Comparison of ENCODE assay signal across 8 cellular contexts in the genomic region with DNA sequence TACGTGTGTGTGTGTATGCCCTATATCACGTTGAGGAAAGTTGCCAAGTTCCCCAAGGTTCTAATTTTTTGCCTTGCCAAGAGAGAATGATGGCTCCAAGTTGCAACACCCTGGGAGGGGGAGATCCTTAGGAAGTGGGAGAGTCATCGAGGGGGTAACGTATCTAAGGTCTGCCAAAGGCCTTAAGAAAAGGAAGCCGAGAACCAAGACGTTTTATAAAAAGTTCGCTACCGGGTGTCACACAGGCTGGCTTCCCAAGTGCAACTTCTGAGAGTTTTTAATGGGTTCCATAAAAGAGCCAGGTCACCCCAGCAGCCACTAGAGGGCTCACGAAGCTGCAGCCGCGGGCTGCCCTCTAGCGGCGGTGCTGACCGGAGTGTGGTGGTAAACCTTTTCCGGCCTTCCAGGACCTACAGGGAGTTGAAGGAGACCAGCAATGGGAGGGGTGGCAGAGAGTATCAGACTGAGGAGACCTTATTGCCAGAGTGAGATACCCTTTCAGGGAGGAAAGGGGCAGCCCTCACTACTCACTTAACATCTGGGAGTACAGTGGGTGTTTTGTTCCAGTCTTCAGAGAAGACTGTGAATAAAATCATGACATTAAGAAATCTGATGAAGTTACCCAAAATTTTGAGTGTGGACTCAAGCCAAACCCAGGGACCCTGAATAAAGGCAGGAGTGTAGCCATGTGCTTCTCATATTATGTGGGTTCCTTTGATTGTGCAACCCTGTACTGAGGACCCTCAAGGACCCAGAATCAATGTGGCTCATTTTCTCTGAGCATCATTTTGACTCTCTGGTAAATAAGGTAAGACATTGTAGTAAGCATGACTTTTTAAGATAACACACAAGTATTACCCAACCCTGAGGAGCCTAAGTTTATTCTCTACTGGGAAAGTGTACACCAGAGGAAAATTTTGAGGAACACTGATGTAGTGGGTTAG. TPM values are rescaled to one million over a fixed set of nuclear protein-coding genes. Genes with fewer than 3 reads are reported as not detected.
DNase-seq lines count a peak whose midpoint lies in the region; ATAC-seq and TF ChIP-seq lines count a peak whose summit lies in the region.

No MANE protein-coding gene starts in this region.

- H3K4me3 ChIP-seq in GM23248 (peak overlapping the region; percentile 75), Karpas-422 (ENCODE audit: low read length) (peak overlapping the region; percentile 88), Peyer's patch (peak overlapping the region in 3 of 4 donors; percentile 19 to 34 (median 25)), fibroblast of pulmonary artery (replicated peaks; ENCODE audit: low read depth, low read length) (peak overlapping the region; percentile 32), neural cell (ENCODE audit: low read length) (no peak overlapping the region)

- H3K27me3 ChIP-seq in GM23248 (replicated peaks; ENCODE audit: insufficient read depth) (no peaks in the 10 kb centered on the region), Karpas-422 (ENCODE audit: low read length) (no peaks in the 10 kb centered on the region), Peyer's patch (no peaks in the 10 kb centered on the region), neural cell (ENCODE audit: insufficient read depth, low read depth, low read length) (no peaks in the 10 kb centered on the region)

- TF ChIP-seq POLR2A in Peyer's patch (IDR thresholded peaks at IDR 0.05), result peak in 1 of 2 donors; percentile 23

- H3K36me3 ChIP-seq in GM23248 (ENCODE audit: low read depth), result no peaks in the 10 kb centered on the region
- H3K36me3 ChIP-seq in Karpas-422 (ENCODE audit: insufficient read depth, low read length), result peaks cover 4% of the 10 kb centered on the region
- no peaks in the 10 kb centered on the region for H3K36me3 ChIP-seq in Peyer's patch
- H3K36me3 ChIP-seq in neural cell (ENCODE audit: insufficient read depth, low read length), result no peaks in the 10 kb centered on the region

- H3K4me2 ChIP-seq in GM23248 (ENCODE audit: unreplicated experiment), result peak overlapping the region; percentile 94
- peak overlapping the region; percentile 96 for H3K4me2 ChIP-seq in Karpas-422 (ENCODE audit: low read depth, low read length, poor library complexity, severe bottlenecking)
- H3K4me2 ChIP-seq in neural cell (ENCODE audit: low read length), result no peak overlapping the region

- 2 to 3% methylated on average over 15 of the region's 15 CpGs for WGBS in GM23248 (ENCODE audit: low coverage in 1 of 2, low lambda C conversion rate in 2 of 2, missing lambda C conversion rate in 2 of 2), 2 experiments

- H3K27ac Mint-ChIP-seq in activated T-cell treated with anti-CD3 and anti-CD28 coated beads, Interleukin-2, amount 50 U/mL, for 72 hours, result peak overlapping the region; percentile 90
- H3K27ac Mint-ChIP-seq in stimulated activated naive CD8-positive, alpha-beta T cell treated with anti-CD3 and anti-CD28 coated beads, Interleukin-15, Interleukin-2, amounts not matched to agents 100 ng/mL and 50 ng/mL, for 24 hours, result peak overlapping the region; percentile 95

- H3K79me2 ChIP-seq in GM23248 (ENCODE audit: insufficient read depth) (peaks cover 28% of the 10 kb centered on the region), Karpas-422 (ENCODE audit: low read length) (peaks cover 34% of the 10 kb centered on the region), neural cell (replicated peaks; ENCODE audit: insufficient read depth, low read length) (peaks cover 17% of the 10 kb centered on the region)

- H2AFZ ChIP-seq in GM23248 (peak overlapping the region; percentile 100), Karpas-422 (ENCODE audit: low read length) (0 out of 2 replicates have a peak overlapping the region, but pooled peaks have one; percentile 1), neural cell (ENCODE audit: low read depth, low read length) (no peak overlapping the region)

- H3K9ac ChIP-seq in GM23248 (peak overlapping the region; percentile 68), Karpas-422 (ENCODE audit: low read length) (peak overlapping the region; percentile 89), neural cell (ENCODE audit: low read length) (no peak overlapping the region)

- H3K4me3 Mint-ChIP-seq in activated T-cell treated with anti-CD3 and anti-CD28 coated beads, Interleukin-2, amount 50 U/mL, for 72 hours, result peak overlapping the region; percentile 89 to 90
- H3K4me3 Mint-ChIP-seq in stimulated activated naive CD8-positive, alpha-beta T cell treated with anti-CD3 and anti-CD28 coated beads, Interleukin-15, Interleukin-2, amounts not matched to agents 100 ng/mL and 50 ng/mL, for 24 hours, result peak overlapping the region; percentile 94

- TF ChIP-seq CTCF in Peyer's patch (IDR thresholded peaks at IDR 0.05) (peak; percentile 95 to 100 (median 100)), fibroblast of pulmonary artery (IDR thresholded peaks at IDR 0.05; ENCODE audit: low read length, missing control alignments) (no peak), neural cell (IDR thresholded peaks at IDR 0.05; ENCODE audit: poor library complexity, severe bottlenecking) (peak; percentile 72)

- H3K4me1 Mint-ChIP-seq in activated T-cell treated with anti-CD3 and anti-CD28 coated beads, Interleukin-2, amount 50 U/mL, for 72 hours (ENCODE audit: low read depth), result peaks cover 31% of the 10 kb centered on the region
- H3K4me1 Mint-ChIP-seq in stimulated activated naive CD8-positive, alpha-beta T cell treated with anti-CD3 and anti-CD28 coated beads, Interleukin-15, Interleukin-2, amounts not matched to agents 100 ng/mL and 50 ng/mL, for 24 hours (ENCODE audit: low read depth), result peaks cover 32% of the 10 kb centered on the region

- peaks cover 0 to 4% of the 10 kb centered on the region in 2 donors for H3K36me3 Mint-ChIP-seq in activated T-cell treated with anti-CD3 and anti-CD28 coated beads, Interleukin-2, amount 50 U/mL, for 72 hours (ENCODE audit: insufficient read depth in 2 of 2)
- H3K36me3 Mint-ChIP-seq in stimulated activated naive CD8-positive, alpha-beta T cell treated with anti-CD3 and anti-CD28 coated beads, Interleukin-15, Interleukin-2, amounts not matched to agents 100 ng/mL and 50 ng/mL, for 24 hours (ENCODE audit: low read depth), result peaks cover 6% of the 10 kb centered on the region

- H3K27ac ChIP-seq in GM23248, result peak overlapping the region; percentile 54
- peak overlapping the region; percentile 98 for H3K27ac ChIP-seq in Karpas-422 (ENCODE audit: low read length)
- peak overlapping the region; percentile 87 to 93 (median 90) for H3K27ac ChIP-seq in Peyer's patch
- H3K27ac ChIP-seq in neural cell (ENCODE audit: low read length), result no peak overlapping the region

- H3K9me3 Mint-ChIP-seq in activated T-cell treated with anti-CD3 and anti-CD28 coated beads, Interleukin-2, amount 50 U/mL, for 72 hours, result no peaks in the 10 kb centered on the region
- H3K9me3 Mint-ChIP-seq in stimulated activated naive CD8-positive, alpha-beta T cell treated with anti-CD3 and anti-CD28 coated beads, Interleukin-15, Interleukin-2, amounts not matched to agents 100 ng/mL and 50 ng/mL, for 24 hours, result no peaks in the 10 kb centered on the region

- no peak for TF ChIP-seq EP300 in neural cell (conservative IDR thresholded peaks at IDR 0.05; ENCODE audit: poor library complexity, severe bottlenecking)

- in situ Hi-C loops in GM23248 (cut with MboI), result loop anchor here (5.0 kb wide), 1 partner anchor 186 kb away; no protein-coding TSS in a partner anchor

- peaks cover 17% of the 10 kb centered on the region for H3K4me1 ChIP-seq in GM23248 (ENCODE audit: insufficient read depth)
- H3K4me1 ChIP-seq in Karpas-422 (ENCODE audit: low read length), result peaks cover 28% of the 10 kb centered on the region
- peaks cover 2 to 27% (median 9%) of the 10 kb centered on the region in 4 donors for H3K4me1 ChIP-seq in Peyer's patch

- peaks cover 19% of the 10 kb centered on the region; the same call in 1 of the 2 replicates for H3F3A ChIP-seq in GM23248 (ENCODE audit: insufficient read depth)
- H3F3A ChIP-seq in neural cell (ENCODE audit: insufficient read depth, low read length, poor library complexity, severe bottlenecking), result peaks cover 9% of the 10 kb centered on the region

- no peaks in the 10 kb centered on the region for H3K9me3 ChIP-seq in GM23248 (ENCODE audit: low read depth)
- no peaks in the 10 kb centered on the region for H3K9me3 ChIP-seq in Karpas-422 (ENCODE audit: low read length)
- no peaks in the 10 kb centered on the region for H3K9me3 ChIP-seq in Peyer's patch
- H3K9me3 ChIP-seq in neural cell (ENCODE audit: low read length), result no peaks in the 10 kb centered on the region

- no peaks in the 10 kb centered on the region for H4K20me1 ChIP-seq in GM23248 (ENCODE audit: insufficient read depth)
- no peaks in the 10 kb centered on the region for H4K20me1 ChIP-seq in Karpas-422 (ENCODE audit: insufficient read depth, low read depth, low read length)
- no peaks in the 10 kb centered on the region for H4K20me1 ChIP-seq in neural cell (ENCODE audit: insufficient read depth)

- peak; percentile 73 to 76 for ATAC-seq in activated T-cell treated with anti-CD3 and anti-CD28 coated beads, Interleukin-2, amount 50 U/mL, for 72 hours (replicated peaks in 1 of 2)

- TF ChIP-seq RAD21 in neural cell (conservative IDR thresholded peaks at IDR 0.05), result peak; percentile 16

- peaks cover 6% of the 10 kb centered on the region for H3K27me3 Mint-ChIP-seq in activated T-cell treated with anti-CD3 and anti-CD28 coated beads, Interleukin-2, amount 50 U/mL, for 72 hours (ENCODE audit: low read depth)
- H3K27me3 Mint-ChIP-seq in stimulated activated naive CD8-positive, alpha-beta T cell treated with anti-CD3 and anti-CD28 coated beads, Interleukin-15, Interleukin-2, amounts not matched to agents 100 ng/mL and 50 ng/mL, for 24 hours, result no peaks in the 10 kb centered on the region

- no peaks in the 10 kb centered on the region for H3K9me2 ChIP-seq in GM23248 (ENCODE audit: insufficient read depth)
- H3K9me2 ChIP-seq in Karpas-422 (replicated peaks; ENCODE audit: insufficient read depth, low read length), result no peaks in the 10 kb centered on the region
- H3K9me2 ChIP-seq in neural cell (ENCODE audit: insufficient read depth, low read length), result no peaks in the 10 kb centered on the region

- peak; percentile 94 for DNase-seq in ELF-1 (ENCODE audit: low read depth, low spot score)
- peak; percentile 95 for DNase-seq in GM23248
- peak; percentile 97 for DNase-seq in Karpas-422
- DNase-seq in Peyer's patch, result peak; percentile 89 to 96 (median 92)
- DNase-seq in activated T-cell treated with anti-CD3 and anti-CD28 coated beads, Interleukin-2, amount 50 U/mL, for 72 hours, result peak; percentile 90 to 93
- peak; percentile 92 for DNase-seq in fibroblast of pulmonary artery (ENCODE audit: low read depth)

TF ChIP-seq in neural cell, 6 proteins besides CTCF, POLR2A, EP300 and RAD21 (continues in another document):
- TF ChIP-seq MXI1 (conservative IDR thresholded peaks at IDR 0.05; ENCODE audit: poor library complexity, severe bottlenecking) (no peak), SMC3 (conservative IDR thresholded peaks at IDR 0.05; ENCODE audit: poor library complexity) (peak; percentile 41)

RNA-seq across cellular contexts. Expression of a gene that starts 2.5 kb away (rescaled TPM):
- total RNA-seq in GM23248 (2014; rRNA removed; shearing (Covaris generic)), result 5.8 and 6.3 TPM in 2 replicates
- 4.0 and 4.4 TPM in 2 replicates for polyA plus RNA-seq in GM23248 (2016; fragmentation: Nextera tagmentation; extraction: Ambion mirVana)
- total RNA-seq in Karpas-422 (2014; rRNA removed; shearing (Covaris generic); ENCODE audit: low replicate concordance), result 20.7 and 57.3 TPM in 2 replicates
- total RNA-seq in Peyer's patch, result 10 to 100 TPM in 3 of 4 donors, 1 to 10 TPM in 1; 9.6 to 20.6 (median 16.2) TPM
- 10 to 100 TPM; 37.3 to 44.4 TPM for total RNA-seq in activated T-cell treated with anti-CD3 and anti-CD28 coated beads, Interleukin-2, amount 50 U/mL, for 72 hours
- polyA plus RNA-seq in neural cell, result 11.2 and 12.9 TPM in 2 replicates
- 30.4 and 46.8 TPM in 2 replicates for polyA minus RNA-seq in neural cell
